ENCODE assay signal across 15 cellular contexts in the genomic region with DNA sequence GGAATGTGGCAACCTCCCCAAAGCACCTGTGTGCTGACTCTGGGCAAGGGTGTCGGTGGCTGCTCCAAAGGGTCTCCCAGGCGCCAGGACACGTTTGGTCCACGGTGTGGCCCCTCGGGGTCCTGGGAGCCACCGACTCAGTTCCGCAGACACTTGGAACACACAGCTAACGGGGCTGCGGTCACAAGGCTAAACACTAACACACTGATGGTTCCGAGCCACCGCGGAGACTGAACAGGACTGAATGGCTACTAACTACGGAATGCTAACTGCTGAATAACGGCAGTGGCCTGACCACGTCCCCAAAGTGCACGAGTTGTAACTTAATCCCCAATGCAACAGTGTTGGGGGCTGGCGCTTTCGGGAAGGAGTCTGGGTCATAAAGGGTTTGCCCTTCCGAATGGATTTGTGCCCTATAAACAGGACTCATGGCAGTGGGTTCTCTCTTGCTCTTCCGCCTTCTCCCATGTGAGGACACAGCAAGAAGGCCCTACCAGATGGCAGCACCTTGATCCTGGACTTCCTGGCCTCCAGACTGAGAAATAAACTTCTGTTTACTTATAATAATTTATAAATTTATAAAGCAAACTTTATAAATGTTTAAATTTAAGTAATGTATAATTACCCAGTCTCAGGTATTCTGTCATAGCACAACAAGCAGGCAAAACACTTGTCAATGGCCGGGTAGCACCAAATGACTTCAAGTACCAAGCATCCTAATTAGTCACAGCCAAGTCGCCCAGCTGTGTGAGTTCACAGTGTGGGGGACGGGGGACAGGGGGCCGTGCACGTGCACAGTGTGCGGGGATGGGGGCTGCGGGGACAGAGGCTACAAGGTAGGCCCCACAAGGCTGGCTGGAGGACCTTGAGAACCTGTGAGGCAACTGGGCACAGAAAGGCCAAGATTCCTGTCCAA. TPM values are rescaled to one million over a fixed set of nuclear protein-coding genes. Genes with fewer than 3 reads are reported as not detected.
DNase-seq lines count a peak whose midpoint lies in the region; ATAC-seq and TF ChIP-seq lines count a peak whose summit lies in the region.
"Had no signal": no experiment of that assay in that cellular context is flagged by ENCODE, and none has a peak within 500 bp of the region (broad histone marks: within the 10 kb centered on the region; RNA-seq: fewer than 3 reads in every experiment).

No MANE protein-coding gene starts in this region.

- H3K27me3 ChIP-seq in left ventricle myocardium inferior (ENCODE audit: low read depth): peaks cover 78% of the 10 kb centered on the region

- peak overlapping the region; percentile 23 for H3K4me3 ChIP-seq in left ventricle myocardium inferior
- H3K4me3 ChIP-seq: breast epithelium, mucosa of descending colon, thyroid gland had no signal

- peaks cover 56% of the 10 kb centered on the region for H3K4me1 ChIP-seq in left ventricle myocardium inferior

- intact Hi-C loops in Right ventricle myocardium superior (cut with DNase I): no loop called here
- intact Hi-C loops in cardiac septum (cut with DNase I): no loop called here
- intact Hi-C loops in left ventricle myocardium inferior (cut with micrococcal nuclease): no loop called here

- DNase-seq in Right ventricle myocardium superior: peak; percentile 40
- no peak for DNase-seq in cardiac septum (ENCODE audit: low spot score)
- DNase-seq in left ventricle myocardium inferior: no peak
- no peak for DNase-seq in NCI-H2227 treated with DMSO at 0.1 percent for 48 hours (lab: John Stamatoyannopoulos, UW)
- DNase-seq: activated CD4-positive, alpha-beta T cell treated with anti-CD3 and anti-CD28 coated beads for 1 hour; erythroblast; NCI-H748 treated with DMSO at 0.1 percent for 48 hours; small intestine; thyroid gland had no signal

- H3K9me3 ChIP-seq in left ventricle myocardium inferior (replicated peaks): peaks cover 22% of the 10 kb centered on the region
- H3K9me3 ChIP-seq: mucosa of descending colon, SK-N-SH, thyroid gland had no signal

- ATAC-seq in Right ventricle myocardium superior (ENCODE audit: poor library complexity) (no peak), SK-N-SH treated with all-trans-retinoic acid at 6 μM for 48 hours (no peak), HG03520 (IDR thresholded peaks at IDR 0.05; ENCODE audit: unreplicated experiment) (no peak)

- TF ChIP-seq CTCF in left ventricle myocardium inferior (IDR thresholded peaks at IDR 0.05; ENCODE audit: borderline replicate concordance): no peak

- no peaks in the 10 kb centered on the region for H3K36me3 ChIP-seq in left ventricle myocardium inferior
- H3K36me3 ChIP-seq: breast epithelium, thyroid gland had no signal

- H3K27ac ChIP-seq in left ventricle myocardium inferior (replicated peaks): peak overlapping the region; percentile 94
- H3K27ac ChIP-seq: breast epithelium, thyroid gland had no signal

TF ChIP-seq in SK-N-SH treated with all-trans-retinoic acid at 6 μM for 48 hours, 23 proteins besides CTCF, POLR2A, EP300 and RAD21 (continues in another document):
- TF ChIP-seq ARNTL (CRISPR knock-in tag; IDR thresholded peaks at IDR 0.05; ENCODE audit: borderline replicate concordance, low read depth) (no peak), TOX (CRISPR knock-in tag; IDR thresholded peaks at IDR 0.05; ENCODE audit: borderline replicate concordance) (no peak), TCF4 (CRISPR knock-in tag; IDR thresholded peaks at IDR 0.05; ENCODE audit: borderline replicate concordance) (no peak), ESRRG (CRISPR knock-in tag; IDR thresholded peaks at IDR 0.05) (no peak), ZNF565 (CRISPR knock-in tag; conservative IDR thresholded peaks at IDR 0.05; ENCODE audit: low read depth) (no peak), ZNF8 (CRISPR knock-in tag; IDR thresholded peaks at IDR 0.05) (no peak), BACH2 (CRISPR knock-in tag; IDR thresholded peaks at IDR 0.05; ENCODE audit: borderline replicate concordance) (no peak), ZFP30 (CRISPR knock-in tag; IDR thresholded peaks at IDR 0.05) (no peak), CSDC2 (CRISPR knock-in tag; IDR thresholded peaks at IDR 0.05) (no peak), SNAI2 (CRISPR knock-in tag; IDR thresholded peaks at IDR 0.05) (no peak), ISL1 (CRISPR knock-in tag; IDR thresholded peaks at IDR 0.05) (no peak), GLIS3 (CRISPR knock-in tag; IDR thresholded peaks at IDR 0.05) (no peak), RARB (CRISPR knock-in tag; IDR thresholded peaks at IDR 0.05) (no peak), ZC3H10 (CRISPR knock-in tag; IDR thresholded peaks at IDR 0.05) (no peak)
- TF ChIP-seq, protein P1, sequence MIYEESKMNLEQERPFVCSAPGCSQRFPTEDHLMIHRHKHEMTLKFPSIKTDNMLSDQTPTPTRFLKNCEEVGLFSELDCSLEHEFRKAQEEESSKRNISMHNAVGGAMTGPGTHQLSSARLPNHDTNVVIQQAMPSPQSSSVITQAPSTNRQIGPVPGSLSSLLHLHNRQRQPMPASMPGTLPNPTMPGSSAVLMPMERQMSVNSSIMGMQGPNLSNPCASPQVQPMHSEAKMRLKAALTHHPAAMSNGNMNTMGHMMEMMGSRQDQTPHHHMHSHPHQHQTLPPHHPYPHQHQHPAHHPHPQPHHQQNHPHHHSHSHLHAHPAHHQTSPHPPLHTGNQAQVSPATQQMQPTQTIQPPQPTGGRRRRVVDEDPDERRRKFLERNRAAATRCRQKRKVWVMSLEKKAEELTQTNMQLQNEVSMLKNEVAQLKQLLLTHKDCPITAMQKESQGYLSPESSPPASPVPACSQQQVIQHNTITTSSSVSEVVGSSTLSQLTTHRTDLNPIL (CRISPR knock-in tag; IDR thresholded peaks at IDR 0.05; ENCODE audit: low read depth): no peak
- TF ChIP-seq, protein P2, sequence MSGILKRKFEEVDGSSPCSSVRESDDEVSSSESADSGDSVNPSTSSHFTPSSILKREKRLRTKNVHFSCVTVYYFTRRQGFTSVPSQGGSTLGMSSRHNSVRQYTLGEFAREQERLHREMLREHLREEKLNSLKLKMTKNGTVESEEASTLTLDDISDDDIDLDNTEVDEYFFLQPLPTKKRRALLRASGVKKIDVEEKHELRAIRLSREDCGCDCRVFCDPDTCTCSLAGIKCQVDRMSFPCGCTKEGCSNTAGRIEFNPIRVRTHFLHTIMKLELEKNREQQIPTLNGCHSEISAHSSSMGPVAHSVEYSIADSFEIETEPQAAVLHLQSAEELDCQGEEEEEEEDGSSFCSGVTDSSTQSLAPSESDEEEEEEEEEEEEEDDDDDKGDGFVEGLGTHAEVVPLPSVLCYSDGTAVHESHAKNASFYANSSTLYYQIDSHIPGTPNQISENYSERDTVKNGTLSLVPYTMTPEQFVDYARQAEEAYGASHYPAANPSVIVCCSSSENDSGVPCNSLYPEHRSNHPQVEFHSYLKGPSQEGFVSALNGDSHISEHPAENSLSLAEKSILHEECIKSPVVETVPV (CRISPR knock-in tag; IDR thresholded peaks at IDR 0.05): no peak
- TF ChIP-seq, protein P3, sequence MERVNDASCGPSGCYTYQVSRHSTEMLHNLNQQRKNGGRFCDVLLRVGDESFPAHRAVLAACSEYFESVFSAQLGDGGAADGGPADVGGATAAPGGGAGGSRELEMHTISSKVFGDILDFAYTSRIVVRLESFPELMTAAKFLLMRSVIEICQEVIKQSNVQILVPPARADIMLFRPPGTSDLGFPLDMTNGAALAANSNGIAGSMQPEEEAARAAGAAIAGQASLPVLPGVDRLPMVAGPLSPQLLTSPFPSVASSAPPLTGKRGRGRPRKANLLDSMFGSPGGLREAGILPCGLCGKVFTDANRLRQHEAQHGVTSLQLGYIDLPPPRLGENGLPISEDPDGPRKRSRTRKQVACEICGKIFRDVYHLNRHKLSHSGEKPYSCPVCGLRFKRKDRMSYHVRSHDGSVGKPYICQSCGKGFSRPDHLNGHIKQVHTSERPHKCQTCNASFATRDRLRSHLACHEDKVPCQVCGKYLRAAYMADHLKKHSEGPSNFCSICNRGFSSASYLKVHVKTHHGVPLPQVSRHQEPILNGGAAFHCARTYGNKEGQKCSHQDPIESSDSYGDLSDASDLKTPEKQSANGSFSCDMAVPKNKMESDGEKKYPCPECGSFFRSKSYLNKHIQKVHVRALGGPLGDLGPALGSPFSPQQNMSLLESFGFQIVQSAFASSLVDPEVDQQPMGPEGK (CRISPR knock-in tag; IDR thresholded peaks at IDR 0.05; ENCODE audit: borderline replicate concordance): no peak
- TF ChIP-seq, protein P4, sequence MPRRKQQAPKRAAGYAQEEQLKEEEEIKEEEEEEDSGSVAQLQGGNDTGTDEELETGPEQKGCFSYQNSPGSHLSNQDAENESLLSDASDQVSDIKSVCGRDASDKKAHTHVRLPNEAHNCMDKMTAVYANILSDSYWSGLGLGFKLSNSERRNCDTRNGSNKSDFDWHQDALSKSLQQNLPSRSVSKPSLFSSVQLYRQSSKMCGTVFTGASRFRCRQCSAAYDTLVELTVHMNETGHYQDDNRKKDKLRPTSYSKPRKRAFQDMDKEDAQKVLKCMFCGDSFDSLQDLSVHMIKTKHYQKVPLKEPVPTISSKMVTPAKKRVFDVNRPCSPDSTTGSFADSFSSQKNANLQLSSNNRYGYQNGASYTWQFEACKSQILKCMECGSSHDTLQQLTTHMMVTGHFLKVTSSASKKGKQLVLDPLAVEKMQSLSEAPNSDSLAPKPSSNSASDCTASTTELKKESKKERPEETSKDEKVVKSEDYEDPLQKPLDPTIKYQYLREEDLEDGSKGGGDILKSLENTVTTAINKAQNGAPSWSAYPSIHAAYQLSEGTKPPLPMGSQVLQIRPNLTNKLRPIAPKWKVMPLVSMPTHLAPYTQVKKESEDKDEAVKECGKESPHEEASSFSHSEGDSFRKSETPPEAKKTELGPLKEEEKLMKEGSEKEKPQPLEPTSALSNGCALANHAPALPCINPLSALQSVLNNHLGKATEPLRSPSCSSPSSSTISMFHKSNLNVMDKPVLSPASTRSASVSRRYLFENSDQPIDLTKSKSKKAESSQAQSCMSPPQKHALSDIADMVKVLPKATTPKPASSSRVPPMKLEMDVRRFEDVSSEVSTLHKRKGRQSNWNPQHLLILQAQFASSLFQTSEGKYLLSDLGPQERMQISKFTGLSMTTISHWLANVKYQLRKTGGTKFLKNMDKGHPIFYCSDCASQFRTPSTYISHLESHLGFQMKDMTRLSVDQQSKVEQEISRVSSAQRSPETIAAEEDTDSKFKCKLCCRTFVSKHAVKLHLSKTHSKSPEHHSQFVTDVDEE (CRISPR knock-in tag; IDR thresholded peaks at IDR 0.05): no peak

RNA-seq across cellular contexts. Expression of a gene that starts 2.3 kb away (rescaled TPM):
- total RNA-seq in Right ventricle myocardium superior (1,229 TPM), cardiac septum (1,211 TPM), left ventricle myocardium inferior (1,286 TPM)

RNA-seq across cellular contexts. Expression of a gene that starts 19.4 kb away (rescaled TPM):
- total RNA-seq in Right ventricle myocardium superior: 246 TPM
- 438 TPM for total RNA-seq in cardiac septum
- 371 TPM for total RNA-seq in left ventricle myocardium inferior

RNA-seq across cellular contexts. Expression of a gene that starts 28.7 kb away (rescaled TPM):
- total RNA-seq in Right ventricle myocardium superior (0.89 TPM), cardiac septum (0.86 TPM), left ventricle myocardium inferior (2.3 TPM)
- total RNA-seq: activated T-helper 1 cell treated with anti-CD3 and anti-CD28 coated beads, Interleukin-12 subunit alpha, Interleukin-12 subunit beta, Interleukin-2, Interleukin-4 antibody, amounts not matched to agents 30 ng/mL and 10 ng/mL and 1 ng/mL, durations not matched to agents 14 hours and 24 hours and 36 hours; breast epithelium had no signal

RNA-seq across cellular contexts. Expression of a gene that starts 36.0 kb away (rescaled TPM):
- total RNA-seq in Right ventricle myocardium superior (0.13 TPM), cardiac septum (not detected), left ventricle myocardium inferior (not detected)

RNA-seq across cellular contexts. Expression of a gene that starts 46.4 kb away (rescaled TPM):
- not detected for total RNA-seq in Right ventricle myocardium superior
- total RNA-seq in cardiac septum: not detected
- total RNA-seq in left ventricle myocardium inferior: not detected
- total RNA-seq: activated T-helper 1 cell treated with anti-CD3 and anti-CD28 coated beads, Interleukin-12 subunit alpha, Interleukin-12 subunit beta, Interleukin-2, Interleukin-4 antibody, amounts not matched to agents 30 ng/mL and 10 ng/mL and 1 ng/mL, durations not matched to agents 14 hours and 24 hours and 36 hours; thyroid gland had no signal
